ENCODE assay signal across 8 cellular contexts in the genomic region with DNA sequence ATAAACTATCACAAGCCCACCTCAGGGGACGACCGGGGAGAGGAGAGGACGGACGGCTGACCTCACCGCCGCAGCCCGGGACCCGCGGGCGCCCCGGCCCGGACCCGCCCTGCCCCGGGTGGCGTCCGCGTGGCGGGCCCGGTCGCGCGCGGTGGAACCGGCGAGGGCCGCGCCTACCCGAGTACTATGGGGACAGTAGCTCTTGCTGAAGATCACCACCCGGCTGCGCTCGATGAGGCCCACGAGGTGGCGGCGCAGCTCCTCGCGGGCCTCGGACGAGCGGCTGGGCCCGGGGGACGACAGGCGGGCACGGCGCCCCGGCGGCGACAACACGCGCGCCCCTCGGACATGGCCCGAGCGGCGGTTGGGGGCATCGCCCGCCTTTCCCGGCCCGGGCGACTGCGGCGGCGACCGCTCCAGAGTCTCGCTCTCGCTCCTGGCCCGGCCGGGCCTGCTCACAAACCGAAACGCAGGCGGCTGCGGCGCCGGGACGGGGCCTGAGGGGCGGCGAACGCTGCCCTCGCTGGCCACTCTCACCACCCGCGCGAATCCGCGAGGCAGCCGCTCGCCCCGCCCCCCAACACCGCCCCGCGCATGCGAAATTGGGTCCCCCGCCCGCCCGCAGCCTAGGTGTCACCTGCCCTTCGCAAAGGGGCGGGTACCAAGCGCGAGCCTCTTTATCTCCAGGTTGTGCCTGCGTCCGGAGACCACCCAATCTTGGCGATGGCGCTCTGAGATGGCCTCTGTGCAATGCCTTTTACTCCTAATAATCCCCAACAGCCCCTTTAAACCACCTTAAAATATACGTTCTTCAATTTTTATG. TPM values are rescaled to one million over a fixed set of nuclear protein-coding genes. Genes with fewer than 3 reads are reported as not detected.
A peak's percentile ranks its signal among the peaks of the same experiment; 100 is the strongest.
DNase-seq lines count a peak whose midpoint lies in the region; ATAC-seq and TF ChIP-seq lines count a peak whose summit lies in the region.

A gene (minus strand): TSS at position 554 of the 823 bp plus-strand sequence.

- H3K4me3 Mint-ChIP-seq in Calu3 (ENCODE audit: low read depth, unreplicated experiment), result peak within 1 kb of the TSS; percentile 74

- peaks cover 40% of the 10 kb centered on the region for H3K79me2 ChIP-seq in Loucy (ENCODE audit: insufficient read depth, low read length)

- in situ Hi-C loops in transverse colon (cut with MboI; ENCODE audit: low pct_ligation_motif_present in 1 of 4, low pct_unique_long_range_greater_than_20kb in 1 of 4, low sequenced_read_pairs in 3 of 4), result no loop called here

- peak within 1 kb of the TSS; percentile 35 for H3K27ac Mint-ChIP-seq in Calu3 (ENCODE audit: unreplicated experiment)

- H3F3A ChIP-seq in Loucy (ENCODE audit: low read depth), result no peaks in the 10 kb centered on the region

- H3K9me3 ChIP-seq in Loucy (ENCODE audit: insufficient read depth, low read depth, low read length) (no peaks in the 10 kb centered on the region), right atrium auricular region (no peaks in the 10 kb centered on the region), prostate gland (no peaks in the 10 kb centered on the region), transverse colon (no peaks in the 10 kb centered on the region)

- H3K36me3 Mint-ChIP-seq in Calu3 (ENCODE audit: insufficient read depth, unreplicated experiment), result peaks cover 18% of the 10 kb centered on the region

- H3K27ac ChIP-seq in right atrium auricular region, result peak within 1 kb of the TSS; percentile 78 to 88
- H3K27ac ChIP-seq in prostate gland, result peak within 1 kb of the TSS; percentile 71
- peak within 1 kb of the TSS; percentile 81 to 88 (median 86) for H3K27ac ChIP-seq in transverse colon

- no peak for TF ChIP-seq CTCF in Calu3 (IDR thresholded peaks at IDR 0.05; ENCODE audit: unreplicated experiment)
- no peak; the same call in 1 of the 2 replicates for TF ChIP-seq CTCF in Loucy (conservative IDR thresholded peaks at IDR 0.05; ENCODE audit: low read length)
- peak in 1 of 2 donors; percentile 34 for TF ChIP-seq CTCF in right atrium auricular region (IDR thresholded peaks at IDR 0.05)
- TF ChIP-seq CTCF in prostate gland (IDR thresholded peaks at IDR 0.05), result peak in 1 of 4 experiments; percentile 14
- no peak for TF ChIP-seq CTCF in transverse colon (IDR thresholded peaks at IDR 0.05)

- CTCF ChIA-PET in Calu3 (lab: Charles Lee), result interaction anchor here (0.6 kb wide), 1 partner anchor 1169 kb away, joined by 3 read pairs; no protein-coding TSS in a partner anchor

- peak within 1 kb of the TSS; percentile 77 for H3K9ac ChIP-seq in Loucy (ENCODE audit: low read depth, low read length, poor library complexity, severe bottlenecking)

- peak within 1 kb of the TSS; percentile 53 for H2AFZ ChIP-seq in Loucy (ENCODE audit: low read length)

- ATAC-seq in HG03196 (IDR thresholded peaks at IDR 0.05; ENCODE audit: unreplicated experiment), result no peak

- H4K20me1 ChIP-seq in Loucy (ENCODE audit: insufficient read depth, low read length, poor library complexity, severe bottlenecking), result no peaks in the 10 kb centered on the region

- H3K27me3 ChIP-seq in Loucy (ENCODE audit: insufficient read depth, low read length, poor library complexity, severe bottlenecking) (no peaks in the 10 kb centered on the region), right atrium auricular region (no peaks in the 10 kb centered on the region), prostate gland (replicated peaks; ENCODE audit: insufficient read depth) (no peaks in the 10 kb centered on the region), transverse colon (peaks cover 9% of the 10 kb centered on the region)

- H3K4me1 Mint-ChIP-seq in Calu3 (ENCODE audit: low read depth, unreplicated experiment), result peaks cover 12% of the 10 kb centered on the region

- H3K36me3 ChIP-seq in Loucy (ENCODE audit: insufficient read depth, low read length) (no peaks in the 10 kb centered on the region), right atrium auricular region (no peaks in the 10 kb centered on the region), prostate gland (no peaks in the 10 kb centered on the region), transverse colon (no peaks in the 10 kb centered on the region)

- intact Hi-C loops in Calu3 (cut with micrococcal nuclease; ENCODE audit: unreplicated experiment), result loop anchor here (10.0 kb wide), 1 partner anchor 130 kb away; a partner anchor contains a TSS
- intact Hi-C loops in prostate gland (cut with DNase I), result no loop called here
- intact Hi-C loops in transverse colon (cut with DNase I; ENCODE audit: low total_unique reads), result no loop called here

- DNase-seq in Calu3 (peak; percentile 98), T-helper 1 cell (peak in 3 of 5 donors; percentile 41 to 62 (median 52)), amygdala (lab: John Stamatoyannopoulos, UW) (peak in 50 of 56 donors; percentile 24 to 82 (median 52)), right atrium auricular region (ENCODE audit: low spot score) (peak; percentile 74), prostate gland (ENCODE audit: low spot score) (peak; percentile 78), transverse colon (peak; percentile 87)

- WGBS in prostate gland, result 2% methylated on average over 63 of the region's 102 CpGs
- WGBS in transverse colon (ENCODE audit: low coverage in 1 of 2), 2 donors, result 0 to 2% methylated on average over 1 to 36 of the region's 102 CpGs

- H3K27me3 Mint-ChIP-seq in Calu3 (ENCODE audit: unreplicated experiment), result no peaks in the 10 kb centered on the region

- H3K4me1 ChIP-seq in Loucy (ENCODE audit: insufficient read depth, low read length, poor library complexity, severe bottlenecking) (peaks cover 51% of the 10 kb centered on the region), right atrium auricular region (no peaks in the 10 kb centered on the region), prostate gland (replicated peaks) (no peaks in the 10 kb centered on the region), transverse colon (peaks cover 0 to 7% (median 3%) of the 10 kb centered on the region in 4 donors)

- H3K4me2 ChIP-seq in Loucy (ENCODE audit: low read depth, low read length, poor library complexity, severe bottlenecking), result peak within 1 kb of the TSS; percentile 73

- TF ChIP-seq EP300 in transverse colon (IDR thresholded peaks at IDR 0.05; ENCODE audit: low read depth), result no peak

- no TSS peak for BruUV-seq in Calu3 (replicated peaks; lab: Mats Ljungman, UMichigan)

- TF ChIP-seq POLR2A in prostate gland (IDR thresholded peaks at IDR 0.05), result peak; percentile 75
- peak; percentile 52 for TF ChIP-seq POLR2A in transverse colon (IDR thresholded peaks at IDR 0.05)

- H3K9me3 Mint-ChIP-seq in Calu3 (ENCODE audit: low read depth, unreplicated experiment), result peaks cover 4% of the 10 kb centered on the region

- no peaks in the 10 kb centered on the region for H3K9me2 ChIP-seq in Loucy (replicated peaks; ENCODE audit: low read depth, low read length)

- peak within 1 kb of the TSS; percentile 76 for H3K4me3 ChIP-seq in Loucy (ENCODE audit: low read length, poor library complexity, severe bottlenecking)
- H3K4me3 ChIP-seq in right atrium auricular region, result peak within 1 kb of the TSS; percentile 72 to 82
- H3K4me3 ChIP-seq in prostate gland, result peak within 1 kb of the TSS; percentile 61 to 68
- H3K4me3 ChIP-seq in transverse colon, result peak within 1 kb of the TSS; percentile 66 to 93 (median 76)

RNA-seq across cellular contexts. Expression of the gene that starts here (rescaled TPM):
- 15.7 and 17.0 TPM in 2 replicates for total RNA-seq in Calu3 (2022)
- 1 to 10 TPM; 5.0 to 6.8 TPM for total RNA-seq in right atrium auricular region
- 10 to 100 TPM; 14.4 to 20.7 TPM for total RNA-seq in prostate gland
- 1 to 10 TPM; 2.0 to 6.4 (median 3.5) TPM for total RNA-seq in transverse colon
